ENCODE assay signal across 1 cellular context in the genomic region with DNA sequence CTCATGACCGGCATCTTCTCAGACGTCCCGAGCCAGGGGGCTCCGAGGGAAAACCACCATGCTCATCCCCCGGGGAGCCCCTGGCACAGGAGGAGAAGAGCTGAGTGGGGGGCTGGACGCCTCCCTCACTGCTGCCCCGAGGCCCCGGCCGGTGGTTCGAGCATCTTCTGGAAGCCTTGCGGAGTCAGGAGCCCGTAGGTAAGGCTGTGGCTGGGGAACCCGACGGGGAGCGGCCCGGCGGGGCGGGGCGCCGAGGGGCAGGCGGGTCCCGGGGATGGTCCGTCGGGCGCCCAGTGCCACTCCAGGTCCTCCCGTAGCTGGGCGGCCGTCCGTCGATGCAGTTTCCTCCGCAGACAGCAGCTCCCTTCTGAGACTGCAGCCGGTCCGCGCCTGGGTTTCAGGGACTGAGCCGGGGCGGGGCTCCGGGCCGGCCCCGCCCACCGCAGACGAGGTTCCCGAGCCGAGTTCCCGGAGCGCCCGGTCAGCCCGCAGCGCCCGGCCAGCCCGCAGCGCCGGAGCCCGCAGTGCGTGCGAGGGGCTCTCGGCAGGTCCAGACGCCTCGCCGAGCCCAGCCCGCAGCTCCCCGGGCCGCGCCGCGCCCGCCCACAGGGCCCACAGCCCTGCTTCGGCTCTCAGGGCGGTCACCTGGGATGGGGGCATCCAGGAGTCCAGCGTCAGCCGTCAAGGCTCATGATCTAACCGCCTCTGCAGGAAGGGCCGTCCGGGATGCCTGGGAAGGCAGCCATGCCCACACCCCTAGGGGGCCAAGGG.
TF ChIP-seq lines count a peak whose summit lies in the region.

A gene (minus strand): TSS at position 369 of the 771 bp plus-strand sequence. CDS start 355 bp downstream, at position 14.

TF ChIP-seq in K562, 482 proteins besides CTCF, POLR2A, EP300 and RAD21 (continued from another document and continues in another):
- TF ChIP-seq, protein P1, sequence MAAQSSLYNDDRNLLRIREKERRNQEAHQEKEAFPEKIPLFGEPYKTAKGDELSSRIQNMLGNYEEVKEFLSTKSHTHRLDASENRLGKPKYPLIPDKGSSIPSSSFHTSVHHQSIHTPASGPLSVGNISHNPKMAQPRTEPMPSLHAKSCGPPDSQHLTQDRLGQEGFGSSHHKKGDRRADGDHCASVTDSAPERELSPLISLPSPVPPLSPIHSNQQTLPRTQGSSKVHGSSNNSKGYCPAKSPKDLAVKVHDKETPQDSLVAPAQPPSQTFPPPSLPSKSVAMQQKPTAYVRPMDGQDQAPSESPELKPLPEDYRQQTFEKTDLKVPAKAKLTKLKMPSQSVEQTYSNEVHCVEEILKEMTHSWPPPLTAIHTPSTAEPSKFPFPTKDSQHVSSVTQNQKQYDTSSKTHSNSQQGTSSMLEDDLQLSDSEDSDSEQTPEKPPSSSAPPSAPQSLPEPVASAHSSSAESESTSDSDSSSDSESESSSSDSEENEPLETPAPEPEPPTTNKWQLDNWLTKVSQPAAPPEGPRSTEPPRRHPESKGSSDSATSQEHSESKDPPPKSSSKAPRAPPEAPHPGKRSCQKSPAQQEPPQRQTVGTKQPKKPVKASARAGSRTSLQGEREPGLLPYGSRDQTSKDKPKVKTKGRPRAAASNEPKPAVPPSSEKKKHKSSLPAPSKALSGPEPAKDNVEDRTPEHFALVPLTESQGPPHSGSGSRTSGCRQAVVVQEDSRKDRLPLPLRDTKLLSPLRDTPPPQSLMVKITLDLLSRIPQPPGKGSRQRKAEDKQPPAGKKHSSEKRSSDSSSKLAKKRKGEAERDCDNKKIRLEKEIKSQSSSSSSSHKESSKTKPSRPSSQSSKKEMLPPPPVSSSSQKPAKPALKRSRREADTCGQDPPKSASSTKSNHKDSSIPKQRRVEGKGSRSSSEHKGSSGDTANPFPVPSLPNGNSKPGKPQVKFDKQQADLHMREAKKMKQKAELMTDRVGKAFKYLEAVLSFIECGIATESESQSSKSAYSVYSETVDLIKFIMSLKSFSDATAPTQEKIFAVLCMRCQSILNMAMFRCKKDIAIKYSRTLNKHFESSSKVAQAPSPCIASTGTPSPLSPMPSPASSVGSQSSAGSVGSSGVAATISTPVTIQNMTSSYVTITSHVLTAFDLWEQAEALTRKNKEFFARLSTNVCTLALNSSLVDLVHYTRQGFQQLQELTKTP (IDR thresholded peaks at IDR 0.05; ENCODE audit: low read depth in 1 of 2, partially characterized antibody in 2 of 2) = no peak
- no peak for TF ChIP-seq ZNF324 (CRISPR knock-in tag; IDR thresholded peaks at IDR 0.05)
- TF ChIP-seq, protein P2, sequence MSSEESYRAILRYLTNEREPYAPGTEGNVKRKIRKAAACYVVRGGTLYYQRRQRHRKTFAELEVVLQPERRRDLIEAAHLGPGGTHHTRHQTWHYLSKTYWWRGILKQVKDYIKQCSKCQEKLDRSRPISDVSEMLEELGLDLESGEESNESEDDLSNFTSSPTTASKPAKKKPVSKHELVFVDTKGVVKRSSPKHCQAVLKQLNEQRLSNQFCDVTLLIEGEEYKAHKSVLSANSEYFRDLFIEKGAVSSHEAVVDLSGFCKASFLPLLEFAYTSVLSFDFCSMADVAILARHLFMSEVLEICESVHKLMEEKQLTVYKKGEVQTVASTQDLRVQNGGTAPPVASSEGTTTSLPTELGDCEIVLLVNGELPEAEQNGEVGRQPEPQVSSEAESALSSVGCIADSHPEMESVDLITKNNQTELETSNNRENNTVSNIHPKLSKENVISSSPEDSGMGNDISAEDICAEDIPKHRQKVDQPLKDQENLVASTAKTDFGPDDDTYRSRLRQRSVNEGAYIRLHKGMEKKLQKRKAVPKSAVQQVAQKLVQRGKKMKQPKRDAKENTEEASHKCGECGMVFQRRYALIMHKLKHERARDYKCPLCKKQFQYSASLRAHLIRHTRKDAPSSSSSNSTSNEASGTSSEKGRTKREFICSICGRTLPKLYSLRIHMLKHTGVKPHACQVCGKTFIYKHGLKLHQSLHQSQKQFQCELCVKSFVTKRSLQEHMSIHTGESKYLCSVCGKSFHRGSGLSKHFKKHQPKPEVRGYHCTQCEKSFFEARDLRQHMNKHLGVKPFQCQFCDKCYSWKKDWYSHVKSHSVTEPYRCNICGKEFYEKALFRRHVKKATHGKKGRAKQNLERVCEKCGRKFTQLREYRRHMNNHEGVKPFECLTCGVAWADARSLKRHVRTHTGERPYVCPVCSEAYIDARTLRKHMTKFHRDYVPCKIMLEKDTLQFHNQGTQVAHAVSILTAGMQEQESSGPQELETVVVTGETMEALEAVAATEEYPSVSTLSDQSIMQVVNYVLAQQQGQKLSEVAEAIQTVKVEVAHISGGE (CRISPR knock-in tag; IDR thresholded peaks at IDR 0.05) = no peak
- TF ChIP-seq, protein P3, sequence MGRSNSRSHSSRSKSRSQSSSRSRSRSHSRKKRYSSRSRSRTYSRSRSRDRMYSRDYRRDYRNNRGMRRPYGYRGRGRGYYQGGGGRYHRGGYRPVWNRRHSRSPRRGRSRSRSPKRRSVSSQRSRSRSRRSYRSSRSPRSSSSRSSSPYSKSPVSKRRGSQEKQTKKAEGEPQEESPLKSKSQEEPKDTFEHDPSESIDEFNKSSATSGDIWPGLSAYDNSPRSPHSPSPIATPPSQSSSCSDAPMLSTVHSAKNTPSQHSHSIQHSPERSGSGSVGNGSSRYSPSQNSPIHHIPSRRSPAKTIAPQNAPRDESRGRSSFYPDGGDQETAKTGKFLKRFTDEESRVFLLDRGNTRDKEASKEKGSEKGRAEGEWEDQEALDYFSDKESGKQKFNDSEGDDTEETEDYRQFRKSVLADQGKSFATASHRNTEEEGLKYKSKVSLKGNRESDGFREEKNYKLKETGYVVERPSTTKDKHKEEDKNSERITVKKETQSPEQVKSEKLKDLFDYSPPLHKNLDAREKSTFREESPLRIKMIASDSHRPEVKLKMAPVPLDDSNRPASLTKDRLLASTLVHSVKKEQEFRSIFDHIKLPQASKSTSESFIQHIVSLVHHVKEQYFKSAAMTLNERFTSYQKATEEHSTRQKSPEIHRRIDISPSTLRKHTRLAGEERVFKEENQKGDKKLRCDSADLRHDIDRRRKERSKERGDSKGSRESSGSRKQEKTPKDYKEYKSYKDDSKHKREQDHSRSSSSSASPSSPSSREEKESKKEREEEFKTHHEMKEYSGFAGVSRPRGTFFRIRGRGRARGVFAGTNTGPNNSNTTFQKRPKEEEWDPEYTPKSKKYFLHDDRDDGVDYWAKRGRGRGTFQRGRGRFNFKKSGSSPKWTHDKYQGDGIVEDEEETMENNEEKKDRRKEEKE (IDR thresholded peaks at IDR 0.05; ENCODE audit: borderline replicate concordance in 1 of 2, control insufficient read depth in 1 of 2, low read depth in 2 of 2, low read length in 1 of 2) = no peak
- TF ChIP-seq PHF8 (IDR thresholded peaks at IDR 0.05; ENCODE audit: borderline replicate concordance, low read length) = peak; percentile 20; the same call in 1 of the 2 replicates
- peak; percentile 58 for TF ChIP-seq KDM5B (IDR thresholded peaks at IDR 0.05; ENCODE audit: insufficient replicate concordance, low read depth, low read length)
- TF ChIP-seq CHD2 (IDR thresholded peaks at IDR 0.05; ENCODE audit: low read depth, low read length) = peak; percentile 49; the same call in 1 of the 2 replicates
- TF ChIP-seq, protein P4, sequence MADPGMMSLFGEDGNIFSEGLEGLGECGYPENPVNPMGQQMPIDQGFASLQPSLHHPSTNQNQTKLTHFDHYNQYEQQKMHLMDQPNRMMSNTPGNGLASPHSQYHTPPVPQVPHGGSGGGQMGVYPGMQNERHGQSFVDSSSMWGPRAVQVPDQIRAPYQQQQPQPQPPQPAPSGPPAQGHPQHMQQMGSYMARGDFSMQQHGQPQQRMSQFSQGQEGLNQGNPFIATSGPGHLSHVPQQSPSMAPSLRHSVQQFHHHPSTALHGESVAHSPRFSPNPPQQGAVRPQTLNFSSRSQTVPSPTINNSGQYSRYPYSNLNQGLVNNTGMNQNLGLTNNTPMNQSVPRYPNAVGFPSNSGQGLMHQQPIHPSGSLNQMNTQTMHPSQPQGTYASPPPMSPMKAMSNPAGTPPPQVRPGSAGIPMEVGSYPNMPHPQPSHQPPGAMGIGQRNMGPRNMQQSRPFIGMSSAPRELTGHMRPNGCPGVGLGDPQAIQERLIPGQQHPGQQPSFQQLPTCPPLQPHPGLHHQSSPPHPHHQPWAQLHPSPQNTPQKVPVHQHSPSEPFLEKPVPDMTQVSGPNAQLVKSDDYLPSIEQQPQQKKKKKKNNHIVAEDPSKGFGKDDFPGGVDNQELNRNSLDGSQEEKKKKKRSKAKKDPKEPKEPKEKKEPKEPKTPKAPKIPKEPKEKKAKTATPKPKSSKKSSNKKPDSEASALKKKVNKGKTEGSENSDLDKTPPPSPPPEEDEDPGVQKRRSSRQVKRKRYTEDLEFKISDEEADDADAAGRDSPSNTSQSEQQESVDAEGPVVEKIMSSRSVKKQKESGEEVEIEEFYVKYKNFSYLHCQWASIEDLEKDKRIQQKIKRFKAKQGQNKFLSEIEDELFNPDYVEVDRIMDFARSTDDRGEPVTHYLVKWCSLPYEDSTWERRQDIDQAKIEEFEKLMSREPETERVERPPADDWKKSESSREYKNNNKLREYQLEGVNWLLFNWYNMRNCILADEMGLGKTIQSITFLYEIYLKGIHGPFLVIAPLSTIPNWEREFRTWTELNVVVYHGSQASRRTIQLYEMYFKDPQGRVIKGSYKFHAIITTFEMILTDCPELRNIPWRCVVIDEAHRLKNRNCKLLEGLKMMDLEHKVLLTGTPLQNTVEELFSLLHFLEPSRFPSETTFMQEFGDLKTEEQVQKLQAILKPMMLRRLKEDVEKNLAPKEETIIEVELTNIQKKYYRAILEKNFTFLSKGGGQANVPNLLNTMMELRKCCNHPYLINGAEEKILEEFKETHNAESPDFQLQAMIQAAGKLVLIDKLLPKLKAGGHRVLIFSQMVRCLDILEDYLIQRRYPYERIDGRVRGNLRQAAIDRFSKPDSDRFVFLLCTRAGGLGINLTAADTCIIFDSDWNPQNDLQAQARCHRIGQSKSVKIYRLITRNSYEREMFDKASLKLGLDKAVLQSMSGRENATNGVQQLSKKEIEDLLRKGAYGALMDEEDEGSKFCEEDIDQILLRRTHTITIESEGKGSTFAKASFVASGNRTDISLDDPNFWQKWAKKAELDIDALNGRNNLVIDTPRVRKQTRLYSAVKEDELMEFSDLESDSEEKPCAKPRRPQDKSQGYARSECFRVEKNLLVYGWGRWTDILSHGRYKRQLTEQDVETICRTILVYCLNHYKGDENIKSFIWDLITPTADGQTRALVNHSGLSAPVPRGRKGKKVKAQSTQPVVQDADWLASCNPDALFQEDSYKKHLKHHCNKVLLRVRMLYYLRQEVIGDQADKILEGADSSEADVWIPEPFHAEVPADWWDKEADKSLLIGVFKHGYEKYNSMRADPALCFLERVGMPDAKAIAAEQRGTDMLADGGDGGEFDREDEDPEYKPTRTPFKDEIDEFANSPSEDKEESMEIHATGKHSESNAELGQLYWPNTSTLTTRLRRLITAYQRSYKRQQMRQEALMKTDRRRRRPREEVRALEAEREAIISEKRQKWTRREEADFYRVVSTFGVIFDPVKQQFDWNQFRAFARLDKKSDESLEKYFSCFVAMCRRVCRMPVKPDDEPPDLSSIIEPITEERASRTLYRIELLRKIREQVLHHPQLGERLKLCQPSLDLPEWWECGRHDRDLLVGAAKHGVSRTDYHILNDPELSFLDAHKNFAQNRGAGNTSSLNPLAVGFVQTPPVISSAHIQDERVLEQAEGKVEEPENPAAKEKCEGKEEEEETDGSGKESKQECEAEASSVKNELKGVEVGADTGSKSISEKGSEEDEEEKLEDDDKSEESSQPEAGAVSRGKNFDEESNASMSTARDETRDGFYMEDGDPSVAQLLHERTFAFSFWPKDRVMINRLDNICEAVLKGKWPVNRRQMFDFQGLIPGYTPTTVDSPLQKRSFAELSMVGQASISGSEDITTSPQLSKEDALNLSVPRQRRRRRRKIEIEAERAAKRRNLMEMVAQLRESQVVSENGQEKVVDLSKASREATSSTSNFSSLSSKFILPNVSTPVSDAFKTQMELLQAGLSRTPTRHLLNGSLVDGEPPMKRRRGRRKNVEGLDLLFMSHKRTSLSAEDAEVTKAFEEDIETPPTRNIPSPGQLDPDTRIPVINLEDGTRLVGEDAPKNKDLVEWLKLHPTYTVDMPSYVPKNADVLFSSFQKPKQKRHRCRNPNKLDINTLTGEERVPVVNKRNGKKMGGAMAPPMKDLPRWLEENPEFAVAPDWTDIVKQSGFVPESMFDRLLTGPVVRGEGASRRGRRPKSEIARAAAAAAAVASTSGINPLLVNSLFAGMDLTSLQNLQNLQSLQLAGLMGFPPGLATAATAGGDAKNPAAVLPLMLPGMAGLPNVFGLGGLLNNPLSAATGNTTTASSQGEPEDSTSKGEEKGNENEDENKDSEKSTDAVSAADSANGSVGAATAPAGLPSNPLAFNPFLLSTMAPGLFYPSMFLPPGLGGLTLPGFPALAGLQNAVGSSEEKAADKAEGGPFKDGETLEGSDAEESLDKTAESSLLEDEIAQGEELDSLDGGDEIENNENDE (IDR thresholded peaks at IDR 0.05; ENCODE audit: low read depth, low read length) = no peak
- TF ChIP-seq JUNB (CRISPR knock-in tag; conservative IDR thresholded peaks at IDR 0.05) = no peak
- no peak for TF ChIP-seq BRD4 (IDR thresholded peaks at IDR 0.05)
- no peak for TF ChIP-seq CAMTA2 (CRISPR knock-in tag; conservative IDR thresholded peaks at IDR 0.05)
- TF ChIP-seq KAT8 (IDR thresholded peaks at IDR 0.05; ENCODE audit: low read depth) = no peak
- TF ChIP-seq, protein P5, sequence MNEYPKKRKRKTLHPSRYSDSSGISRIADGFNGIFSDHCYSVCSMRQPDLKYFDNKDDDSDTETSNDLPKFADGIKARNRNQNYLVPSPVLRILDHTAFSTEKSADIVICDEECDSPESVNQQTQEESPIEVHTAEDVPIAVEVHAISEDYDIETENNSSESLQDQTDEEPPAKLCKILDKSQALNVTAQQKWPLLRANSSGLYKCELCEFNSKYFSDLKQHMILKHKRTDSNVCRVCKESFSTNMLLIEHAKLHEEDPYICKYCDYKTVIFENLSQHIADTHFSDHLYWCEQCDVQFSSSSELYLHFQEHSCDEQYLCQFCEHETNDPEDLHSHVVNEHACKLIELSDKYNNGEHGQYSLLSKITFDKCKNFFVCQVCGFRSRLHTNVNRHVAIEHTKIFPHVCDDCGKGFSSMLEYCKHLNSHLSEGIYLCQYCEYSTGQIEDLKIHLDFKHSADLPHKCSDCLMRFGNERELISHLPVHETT (CRISPR knock-in tag; conservative IDR thresholded peaks at IDR 0.05 in 1 of 2, IDR thresholded peaks at IDR 0.05 in 1 of 2) = no peak
- TF ChIP-seq CC2D1A (IDR thresholded peaks at IDR 0.05) = no peak
- TF ChIP-seq, protein P6, sequence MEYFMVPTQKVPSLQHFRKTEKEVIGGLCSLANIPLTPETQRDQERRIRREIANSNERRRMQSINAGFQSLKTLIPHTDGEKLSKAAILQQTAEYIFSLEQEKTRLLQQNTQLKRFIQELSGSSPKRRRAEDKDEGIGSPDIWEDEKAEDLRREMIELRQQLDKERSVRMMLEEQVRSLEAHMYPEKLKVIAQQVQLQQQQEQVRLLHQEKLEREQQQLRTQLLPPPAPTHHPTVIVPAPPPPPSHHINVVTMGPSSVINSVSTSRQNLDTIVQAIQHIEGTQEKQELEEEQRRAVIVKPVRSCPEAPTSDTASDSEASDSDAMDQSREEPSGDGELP (CRISPR knock-in tag; IDR thresholded peaks at IDR 0.05; ENCODE audit: borderline replicate concordance) = no peak
- TF ChIP-seq, protein P7, sequence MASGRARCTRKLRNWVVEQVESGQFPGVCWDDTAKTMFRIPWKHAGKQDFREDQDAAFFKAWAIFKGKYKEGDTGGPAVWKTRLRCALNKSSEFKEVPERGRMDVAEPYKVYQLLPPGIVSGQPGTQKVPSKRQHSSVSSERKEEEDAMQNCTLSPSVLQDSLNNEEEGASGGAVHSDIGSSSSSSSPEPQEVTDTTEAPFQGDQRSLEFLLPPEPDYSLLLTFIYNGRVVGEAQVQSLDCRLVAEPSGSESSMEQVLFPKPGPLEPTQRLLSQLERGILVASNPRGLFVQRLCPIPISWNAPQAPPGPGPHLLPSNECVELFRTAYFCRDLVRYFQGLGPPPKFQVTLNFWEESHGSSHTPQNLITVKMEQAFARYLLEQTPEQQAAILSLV (tag; IDR thresholded peaks at IDR 0.05) = no peak
- TF ChIP-seq CXXC5 (CRISPR knock-in tag; IDR thresholded peaks at IDR 0.05) = no peak
- TF ChIP-seq SIN3A (IDR thresholded peaks at IDR 0.05; ENCODE audit: borderline replicate concordance in 2 of 2, control insufficient read depth in 1 of 2, low read depth in 2 of 2, low read length in 2 of 2) = no peak
- TF ChIP-seq CCNT2 (IDR thresholded peaks at IDR 0.05; ENCODE audit: borderline replicate concordance, extremely low read depth, insufficient read length, low read depth, low read length) = peak; percentile 28
- 0 out of 2 replicates have a peak, but pooled peaks have one; percentile 17 for TF ChIP-seq L3MBTL2 (IDR thresholded peaks at IDR 0.05)
- TF ChIP-seq DDX20 (tag; IDR thresholded peaks at IDR 0.05; ENCODE audit: low read depth) = no peak
